8 cellular contexts compared by ENCODE assay signal in the genomic region with DNA sequence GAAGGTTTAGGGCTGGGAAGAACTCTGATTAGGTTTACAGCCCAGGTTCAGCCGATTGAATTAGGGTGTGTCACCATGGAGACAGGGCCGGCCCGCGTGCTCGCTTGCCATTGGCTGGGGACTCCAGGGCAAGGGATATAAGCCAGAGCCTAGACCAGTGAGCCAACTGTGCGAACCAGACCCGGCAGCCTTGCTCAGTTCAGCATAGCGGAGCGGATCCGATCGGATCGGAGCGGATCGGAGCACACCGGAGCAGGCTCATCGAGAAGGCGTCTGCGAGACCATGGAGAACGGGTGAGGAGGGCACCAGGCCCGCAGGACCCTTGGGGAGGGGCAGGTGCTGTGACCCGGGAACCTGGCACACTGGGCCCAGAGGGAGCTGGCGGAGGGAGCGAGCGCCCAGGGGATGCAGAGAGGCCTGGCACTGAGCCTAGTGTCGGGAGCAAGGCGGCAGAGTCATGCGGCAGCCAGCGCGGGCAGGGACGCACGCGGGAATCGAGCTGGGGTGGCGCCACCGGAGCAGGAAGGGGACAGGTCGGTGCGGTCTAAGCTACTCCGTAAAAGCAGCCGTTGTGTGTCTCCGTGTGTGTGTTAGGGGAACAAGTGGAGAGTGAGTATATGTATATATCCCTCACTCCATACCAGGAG. TPM values are rescaled to one million over a fixed set of nuclear protein-coding genes. Genes with fewer than 3 reads are reported as not detected.
A peak's percentile ranks its signal among the peaks of the same experiment; 100 is the strongest.
DNase-seq lines count a peak whose midpoint lies in the region; ATAC-seq and TF ChIP-seq lines count a peak whose summit lies in the region.

PNP (plus strand) TSS at position 165 of the 648 bp plus-strand sequence; CDS start at position 284, 119 bp downstream.

- H3K4me1 Mint-ChIP-seq in IgD-negative memory B cell, result peaks cover 26 to 30% (median 27%) of the 10 kb centered on the region in 3 donors

- H3K9me3 ChIP-seq in mucosa of descending colon, result no peaks in the 10 kb centered on the region

- ATAC-seq in GM21576 (IDR thresholded peaks at IDR 0.05; ENCODE audit: unreplicated experiment) (peak; percentile 93), mucosa of descending colon (peak; percentile 96)

- no peaks in the 10 kb centered on the region for H3K9me3 Mint-ChIP-seq in IgD-negative memory B cell

- peak within 1 kb of the TSS; percentile 93 to 100 (median 98) for H3K4me3 Mint-ChIP-seq in IgD-negative memory B cell

- DNase-seq in DMS153 (lab: John Stamatoyannopoulos, UW) (peak; percentile 83), OCI-M1 (lab: John Stamatoyannopoulos, UW) (peak; percentile 86), activated T-cell treated with anti-CD3 and anti-CD28 coated beads for 24 hours (ENCODE audit: low read depth) (peak; percentile 84), epithelial cell of esophagus (ENCODE audit: low read depth) (peak; percentile 94), mucosa of descending colon (peak; percentile 95 to 97 (median 96))
- DNase-seq in stimulated activated CD8-positive, alpha-beta memory T cell treated with anti-CD3 and anti-CD28 coated beads, Interleukin-4, amount 100 ng/mL, for 24 hours (ENCODE audit: low read depth), result peak; percentile 76

- no peak for TF ChIP-seq CTCF in epithelial cell of esophagus (IDR thresholded peaks at IDR 0.05; ENCODE audit: insufficient read depth, low read depth, low read length, missing control alignments)
- TF ChIP-seq CTCF in mucosa of descending colon (IDR thresholded peaks at IDR 0.05), result no peak

- peaks cover 24% of the 10 kb centered on the region for H3K4me1 ChIP-seq in mucosa of descending colon (ENCODE audit: low read depth)

- H3K4me3 ChIP-seq in epithelial cell of esophagus (ENCODE audit: low read length) (peak within 1 kb of the TSS; percentile 95), mucosa of descending colon (peak within 1 kb of the TSS; percentile 60)

- peaks cover 10% of the 10 kb centered on the region for H3K36me3 Mint-ChIP-seq in IgD-negative memory B cell

- no peaks in the 10 kb centered on the region for H3K27me3 Mint-ChIP-seq in IgD-negative memory B cell

- intact Hi-C loops in mucosa of descending colon (cut with DNase I, micrococcal nuclease), result no loop called here

- peak within 1 kb of the TSS; percentile 76 to 96 (median 76) for H3K27ac Mint-ChIP-seq in IgD-negative memory B cell

- H3K36me3 ChIP-seq in mucosa of descending colon (ENCODE audit: low read depth), result no peaks in the 10 kb centered on the region

RNA-seq across cellular contexts. Expression of gene PNP, which starts in this region (rescaled TPM):
- polyA plus RNA-seq in IgD-negative memory B cell, result 37.6 TPM
- 10 to 100 TPM; 38.8 to 74.8 (median 72.8) TPM for total RNA-seq in mucosa of descending colon

Comparison
In these comparisons a context has a peak if more than half of its experiments do, and no peak if none do; other contexts are left out.
1. Peak in every context shown above with its lines: DNase-seq, ATAC-seq and H3K4me3 ChIP-seq.